In the genomic region with DNA sequence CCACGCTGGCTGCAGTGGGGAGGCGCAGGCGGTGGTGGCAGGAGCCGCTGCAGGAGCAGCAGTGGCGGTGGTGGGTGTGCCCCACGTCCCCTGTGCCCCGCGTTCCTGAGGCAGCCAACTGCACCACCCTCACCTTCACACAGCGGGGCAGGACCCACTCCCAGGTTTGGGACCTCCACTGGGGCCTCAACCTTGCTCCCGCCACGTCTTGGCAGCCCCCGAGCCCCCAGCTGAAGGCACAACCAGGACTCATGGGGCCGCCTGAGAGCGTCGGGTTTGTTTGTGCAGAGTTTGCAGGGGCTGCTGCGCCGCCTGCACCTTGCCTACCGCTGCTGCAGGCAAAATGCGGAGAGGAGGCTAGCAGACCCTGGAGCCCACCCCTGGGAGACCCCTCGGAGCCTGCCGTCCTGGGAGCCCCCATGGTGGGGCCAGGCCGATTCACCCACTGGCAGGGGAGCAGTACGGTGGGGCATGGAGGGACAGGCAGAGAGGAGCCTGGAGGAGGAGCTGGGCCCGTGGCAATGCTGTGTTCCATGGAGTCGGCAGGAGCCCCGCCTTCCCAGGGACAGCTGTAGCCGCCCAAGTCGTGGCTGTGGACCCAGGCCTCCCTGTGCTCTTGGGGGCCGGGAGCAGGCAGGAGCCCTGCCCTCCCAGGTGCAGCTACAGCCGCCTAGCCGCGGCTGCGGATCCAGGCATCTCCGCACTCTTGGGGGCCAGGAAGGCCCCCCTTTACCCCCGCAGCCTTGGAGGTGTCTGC, we compare ENCODE assay signal across 8 cellular contexts. TPM values are rescaled to one million over a fixed set of nuclear protein-coding genes. Genes with fewer than 3 reads are reported as not detected.
DNase-seq lines count a peak whose midpoint lies in the region; ATAC-seq, FAIRE-seq and TF ChIP-seq lines count a peak whose summit lies in the region.

No MANE protein-coding gene starts in this region.

- H3K4me2 ChIP-seq in OCI-LY3 (ENCODE audit: low read length) (peak overlapping the region; percentile 97), endothelial cell of umbilical vein (ENCODE audit: insufficient read depth, low read length) (peak overlapping the region; percentile 57)

- no peaks in the 10 kb centered on the region for H3K9me3 Mint-ChIP-seq in natural killer cell treated with Interleukin-12 subunit alpha and Interleukin-12 subunit beta and Interleukin-15 and Interleukin-18, amount 100 ng/mL, for 72 hours

- H3K27ac Mint-ChIP-seq in natural killer cell treated with Interleukin-12 subunit alpha and Interleukin-12 subunit beta and Interleukin-15 and Interleukin-18, amount 100 ng/mL, for 72 hours: no peak overlapping the region

- H3K27me3 ChIP-seq in OCI-LY3 (ENCODE audit: low read depth, low read length): no peaks in the 10 kb centered on the region
- H3K27me3 ChIP-seq in endothelial cell of umbilical vein (ENCODE audit: control insufficient read depth in 2 of 2, insufficient read depth in 2 of 2, low read length in 2 of 2): peaks cover 0 to 9% of the 10 kb centered on the region in 2 experiments

- 0 out of 3 replicates have a peak, but pooled peaks have one; percentile 18 for TF ChIP-seq CTCF in GM12872 (IDR thresholded peaks at IDR 0.05; ENCODE audit: insufficient read depth, low read depth, low read length)
- peak; percentile 8; the same call in 1 of the 2 replicates for TF ChIP-seq CTCF in OCI-LY3 (IDR thresholded peaks at IDR 0.05; ENCODE audit: low read depth, low read length)
- TF ChIP-seq CTCF in endothelial cell of umbilical vein (IDR thresholded peaks at IDR 0.05; ENCODE audit: extremely low read depth in 1 of 2, insufficient read depth in 1 of 2, low read depth in 1 of 2, low read length in 2 of 2): no peak

- peaks cover 0 to 2% of the 10 kb centered on the region in 2 donors for H3K4me1 Mint-ChIP-seq in natural killer cell treated with Interleukin-12 subunit alpha and Interleukin-12 subunit beta and Interleukin-15 and Interleukin-18, amount 100 ng/mL, for 72 hours (ENCODE audit: low read depth in 2 of 2)

- H3K27me3 Mint-ChIP-seq in natural killer cell treated with Interleukin-12 subunit alpha and Interleukin-12 subunit beta and Interleukin-15 and Interleukin-18, amount 100 ng/mL, for 72 hours: peaks cover 11 to 31% of the 10 kb centered on the region in 2 donors

- no peak overlapping the region for H3K4me3 Mint-ChIP-seq in natural killer cell treated with Interleukin-12 subunit alpha and Interleukin-12 subunit beta and Interleukin-15 and Interleukin-18, amount 100 ng/mL, for 72 hours

- H3K4me3 ChIP-seq in OCI-LY3 (ENCODE audit: low read length): peak overlapping the region; percentile 88
- peak overlapping the region in 2 of 3 experiments; percentile 9 to 56 for H3K4me3 ChIP-seq in endothelial cell of umbilical vein (replicated peaks in 1 of 3; ENCODE audit: insufficient read depth in 1 of 3, low read depth in 1 of 3, low read length in 3 of 3)

- no peaks in the 10 kb centered on the region for H3K9me3 ChIP-seq in OCI-LY3 (ENCODE audit: insufficient read depth, low read length)
- H3K9me3 ChIP-seq in endothelial cell of umbilical vein (replicated peaks; ENCODE audit: control insufficient read depth, insufficient read depth, low read length): no peaks in the 10 kb centered on the region

- POLR2A ChIA-PET in endothelial cell of umbilical vein (lab: Charles Lee): no interaction called here

- H3K36me3 Mint-ChIP-seq in natural killer cell treated with Interleukin-12 subunit alpha and Interleukin-12 subunit beta and Interleukin-15 and Interleukin-18, amount 100 ng/mL, for 72 hours: no peaks in the 10 kb centered on the region

- ATAC-seq in natural killer cell treated with Interleukin-12 subunit alpha and Interleukin-12 subunit beta and Interleukin-15 and Interleukin-18, amount 100 ng/mL, for 72 hours: peak; percentile 54 to 68
- ATAC-seq in GM21390 (IDR thresholded peaks at IDR 0.05; ENCODE audit: unreplicated experiment): no peak
- ATAC-seq in HG03175 (IDR thresholded peaks at IDR 0.05; ENCODE audit: unreplicated experiment): no peak

- BruUV-seq in endothelial cell of umbilical vein (replicated peaks; lab: Mats Ljungman, UMichigan): no TSS peak

- H3K4me1 ChIP-seq in OCI-LY3 (ENCODE audit: low read length): no peaks in the 10 kb centered on the region
- H3K4me1 ChIP-seq in endothelial cell of umbilical vein (ENCODE audit: control insufficient read depth, extremely low read depth, insufficient read depth, low read length): peaks cover 8% of the 10 kb centered on the region

- dilution Hi-C loops in endothelial cell of umbilical vein (cut with MboI; ENCODE audit: extremely low pct_ligation_motif_present, low sequenced_read_pairs): no loop called here

- peak; percentile 28 for DNase-seq in endothelial cell of umbilical vein (ENCODE audit: low read depth, low spot score)
- DNase-seq in natural killer cell treated with Interleukin-12 subunit alpha and Interleukin-12 subunit beta and Interleukin-15 and Interleukin-18, amount 100 ng/mL, for 72 hours (ENCODE audit: low spot score): no peak
- no peak for DNase-seq in kidney glomerular epithelial cell (lab: John Stamatoyannopoulos, UW)
- DNase-seq in NCI-H1048 (lab: John Stamatoyannopoulos, UW): no peak

- no peak overlapping the region for H3K27ac ChIP-seq in OCI-LY3 (ENCODE audit: low read length)
- H3K27ac ChIP-seq in endothelial cell of umbilical vein (ENCODE audit: insufficient read depth, low read depth, low read length): no peak overlapping the region

- peak overlapping the region; percentile 31; the same call in 1 of the 2 replicates for H3K9ac ChIP-seq in OCI-LY3 (ENCODE audit: low read length)
- H3K9ac ChIP-seq in endothelial cell of umbilical vein (replicated peaks; ENCODE audit: extremely low read depth, insufficient read depth, low read length): no peak overlapping the region

- no peak for TF ChIP-seq POLR2A in endothelial cell of umbilical vein (IDR thresholded peaks at IDR 0.05; ENCODE audit: low read depth, low read length)

- H2AFZ ChIP-seq in OCI-LY3 (ENCODE audit: low read depth, low read length) (peak overlapping the region; percentile 69), endothelial cell of umbilical vein (ENCODE audit: low read depth, low read length) (peak overlapping the region; percentile 94)

- H3K79me2 ChIP-seq in OCI-LY3 (ENCODE audit: low read length) (no peaks in the 10 kb centered on the region), endothelial cell of umbilical vein (ENCODE audit: control insufficient read depth, insufficient read depth, low read length) (no peaks in the 10 kb centered on the region)

- FAIRE-seq in endothelial cell of umbilical vein (lab: Jason Lieb, UNC): no peak

- CTCF ChIA-PET in endothelial cell of umbilical vein (lab: Charles Lee): interaction anchor here (0.7 to 8.5 kb wide), 14 partner anchors 12 to 603 kb away, joined by 3 to 295 read pairs (median 4); no protein-coding TSS in a partner anchor

- H3K36me3 ChIP-seq in OCI-LY3 (replicated peaks; ENCODE audit: low read depth, low read length) (no peaks in the 10 kb centered on the region), endothelial cell of umbilical vein (ENCODE audit: control insufficient read depth in 2 of 2, extremely low read depth in 1 of 2, insufficient read depth in 2 of 2, low read length in 2 of 2) (no peaks in the 10 kb centered on the region)

- H4K20me1 ChIP-seq in OCI-LY3 (ENCODE audit: insufficient read depth, low read length) (no peaks in the 10 kb centered on the region), endothelial cell of umbilical vein (replicated peaks; ENCODE audit: control insufficient read depth, extremely low read depth, insufficient read depth, low read length) (no peaks in the 10 kb centered on the region)

- intact Hi-C loops in endothelial cell of umbilical vein (cut with micrococcal nuclease): loop anchor here (10.0 kb wide), 2 partner anchors 504 to 1284 kb away; no protein-coding TSS in a partner anchor

- no peaks in the 10 kb centered on the region for H3K9me1 ChIP-seq in endothelial cell of umbilical vein (replicated peaks; ENCODE audit: control insufficient read depth, extremely low read depth, insufficient read depth, low read length)

TF ChIP-seq in endothelial cell of umbilical vein, 7 proteins besides CTCF, POLR2A, EP300 and RAD21:
- TF ChIP-seq FOS (IDR thresholded peaks at IDR 0.05; ENCODE audit: borderline replicate concordance, insufficient read depth, low read length): no peak
- TF ChIP-seq EZH2 (IDR thresholded peaks at IDR 0.05; ENCODE audit: borderline replicate concordance, low read depth, low read length, severe bottlenecking): peak; percentile 41
TF ChIP-seq in endothelial cell of umbilical vein: peak in this region for 1.

RNA-seq across cellular contexts. Expression of gene EML6, which starts 14.7 kb away (rescaled TPM):
- total RNA-seq in endothelial cell of umbilical vein: 1.3 and 2.1 TPM in 2 replicates
- 0.79 and 0.80 TPM in 2 replicates for polyA plus RNA-seq in endothelial cell of umbilical vein
- 0.35 and 0.79 TPM in 2 replicates for polyA plus RNA-seq in endothelial cell of umbilical vein (2011; cell fraction: cytosol; rRNA removed)
- 1.7 and 3.3 TPM in 2 replicates for polyA plus RNA-seq in endothelial cell of umbilical vein (2011; cell fraction: nucleus; rRNA removed)
- 0.54 and 0.67 TPM in 2 replicates for polyA plus RNA-seq in endothelial cell of umbilical vein (2012)
- 2.7 and 3.1 TPM in 2 replicates for polyA minus RNA-seq in endothelial cell of umbilical vein
- polyA minus RNA-seq in endothelial cell of umbilical vein (2011; cell fraction: cytosol; rRNA and poly(A)+ RNA removed): 2.6 TPM
- polyA minus RNA-seq in endothelial cell of umbilical vein (2011; cell fraction: nucleus; rRNA and poly(A)+ RNA removed): 0.77 and 4.0 TPM in 2 replicates
- total RNA-seq in natural killer cell treated with Interleukin-12 subunit alpha and Interleukin-12 subunit beta and Interleukin-15 and Interleukin-18, amount 100 ng/mL, for 72 hours: 1 to 10 TPM; 1.0 to 1.1 TPM

Comparison
In these comparisons a context has a peak if more than half of its experiments do, and no peak if none do; other contexts are left out.
1. CTCF ChIP-seq: peak in GM12872 (single experiment) and OCI-LY3 (single experiment); none in endothelial cell of umbilical vein (0 of 2).
2. ATAC-seq: peak in natural killer cell treated with Interleukin-12 subunit alpha and Interleukin-12 subunit beta and Interleukin-15 and Interleukin-18, amount 100 ng/mL, for 72 hours (2 of 2); none in GM21390 (single experiment) and HG03175 (single experiment).